Comparison of ENCODE assay signal across 1 cellular context in the genomic region with DNA sequence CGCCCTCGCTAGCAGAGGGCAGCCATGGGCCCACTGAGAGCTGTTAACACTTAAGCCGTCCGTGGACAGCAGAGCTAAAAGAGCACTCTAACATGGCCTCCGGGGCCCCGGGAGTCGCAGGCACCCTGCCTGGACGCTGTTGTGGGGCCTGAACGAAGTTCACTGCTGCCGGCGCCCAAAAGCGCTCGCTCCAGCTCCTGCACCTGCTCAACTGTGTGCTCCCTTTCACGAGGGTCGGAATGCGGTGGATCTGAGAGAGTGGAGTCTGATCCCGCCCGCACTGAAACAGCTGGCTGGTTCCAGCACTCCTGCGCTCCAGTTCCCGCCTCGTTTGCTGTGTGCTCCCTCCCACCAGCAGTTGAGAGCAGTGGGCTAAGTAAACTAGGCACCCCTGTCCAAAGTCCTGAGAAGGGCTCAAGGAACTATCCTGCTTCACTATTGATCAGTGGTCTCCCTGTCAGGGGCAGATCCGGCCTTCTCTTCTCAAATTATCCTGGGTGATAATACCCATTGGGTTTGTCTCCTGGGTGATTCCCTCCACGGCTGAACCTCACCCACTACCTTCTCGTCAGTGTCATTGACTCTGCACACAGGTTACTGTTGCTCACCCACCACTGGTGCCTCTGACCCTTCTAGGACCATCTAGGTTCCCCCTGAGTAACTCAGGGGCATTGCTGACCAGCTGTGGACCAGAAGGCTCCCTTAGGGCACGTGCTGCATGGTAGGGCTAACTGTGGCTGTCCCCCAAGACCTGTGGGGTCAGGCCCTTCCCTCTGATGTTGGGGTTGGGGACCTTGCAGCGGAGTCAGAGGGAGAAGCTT.
TF ChIP-seq lines count a peak whose summit lies in the region.

No MANE protein-coding gene starts in this region.

TF ChIP-seq in HepG2, 621 proteins besides CTCF, POLR2A, EP300 and RAD21 (continued from another document and continues in another):
- TF ChIP-seq ARNT2 (CRISPR knock-in tag; IDR thresholded peaks at IDR 0.05; ENCODE audit: low read depth) (no peak), SMYD3 (CRISPR knock-in tag; IDR thresholded peaks at IDR 0.05) (peak; percentile 51; the same call in 1 of the 2 replicates), RBM22 (optimal IDR thresholded peaks at IDR 0.05; ENCODE audit: low read length) (no peak), EED (CRISPR knock-in tag; IDR thresholded peaks at IDR 0.05) (peak; percentile 40; the same call in 1 of the 2 replicates), HDAC1 (CRISPR knock-in tag; IDR thresholded peaks at IDR 0.05) (peak; percentile 43; the same call in 1 of the 2 replicates), GATAD2A (CRISPR knock-in tag; IDR thresholded peaks at IDR 0.05) (peak; percentile 25; the same call in 1 of the 2 replicates), MEF2D (CRISPR knock-in tag; IDR thresholded peaks at IDR 0.05) (peak; percentile 44; the same call in 1 of the 2 replicates), SOX5 (CRISPR knock-in tag; IDR thresholded peaks at IDR 0.05; ENCODE audit: borderline replicate concordance) (no peak), ZSCAN20 (CRISPR knock-in tag; IDR thresholded peaks at IDR 0.05; ENCODE audit: borderline replicate concordance) (peak; percentile 65; the same call in 1 of the 2 replicates), JARID2 (CRISPR knock-in tag; IDR thresholded peaks at IDR 0.05; ENCODE audit: insufficient replicate concordance) (no peak), ZNF563 (CRISPR knock-in tag; IDR thresholded peaks at IDR 0.05) (peak; percentile 55; the same call in 1 of the 2 replicates), ZNF10 (CRISPR knock-in tag; IDR thresholded peaks at IDR 0.05; ENCODE audit: borderline replicate concordance, low read depth) (0 out of 2 replicates have a peak, but pooled peaks have one; percentile 13), FOXM1 (CRISPR knock-in tag; IDR thresholded peaks at IDR 0.05) (no peak; the same call in 1 of the 2 replicates), IRF2 (CRISPR knock-in tag; IDR thresholded peaks at IDR 0.05) (no peak), PITX1 (CRISPR knock-in tag; IDR thresholded peaks at IDR 0.05) (peak; percentile 75), ZNF724P (CRISPR knock-in tag; IDR thresholded peaks at IDR 0.05; ENCODE audit: borderline replicate concordance) (no peak), HDAC6 (IDR thresholded peaks at IDR 0.05; ENCODE audit: low read depth, low read length) (no peak), TSC22D2 (CRISPR knock-in tag; IDR thresholded peaks at IDR 0.05; ENCODE audit: borderline replicate concordance) (no peak), GATA4 (IDR thresholded peaks at IDR 0.05; ENCODE audit: borderline replicate concordance, low read depth) (no peak), ZBTB42 (CRISPR knock-in tag; IDR thresholded peaks at IDR 0.05) (peak; percentile 75; the same call in 1 of the 2 replicates), JUNB (CRISPR knock-in tag; IDR thresholded peaks at IDR 0.05; ENCODE audit: borderline replicate concordance) (no peak), HNRNPLL (IDR thresholded peaks at IDR 0.05; ENCODE audit: low read depth, low read length, poor library complexity, severe bottlenecking) (peak; percentile 73), ZNF335 (CRISPR knock-in tag; IDR thresholded peaks at IDR 0.05) (no peak), ZNF749 (CRISPR knock-in tag; IDR thresholded peaks at IDR 0.05; ENCODE audit: borderline replicate concordance) (no peak), BRD4 (CRISPR knock-in tag; IDR thresholded peaks at IDR 0.05) (no peak)
- TF ChIP-seq, protein P1, sequence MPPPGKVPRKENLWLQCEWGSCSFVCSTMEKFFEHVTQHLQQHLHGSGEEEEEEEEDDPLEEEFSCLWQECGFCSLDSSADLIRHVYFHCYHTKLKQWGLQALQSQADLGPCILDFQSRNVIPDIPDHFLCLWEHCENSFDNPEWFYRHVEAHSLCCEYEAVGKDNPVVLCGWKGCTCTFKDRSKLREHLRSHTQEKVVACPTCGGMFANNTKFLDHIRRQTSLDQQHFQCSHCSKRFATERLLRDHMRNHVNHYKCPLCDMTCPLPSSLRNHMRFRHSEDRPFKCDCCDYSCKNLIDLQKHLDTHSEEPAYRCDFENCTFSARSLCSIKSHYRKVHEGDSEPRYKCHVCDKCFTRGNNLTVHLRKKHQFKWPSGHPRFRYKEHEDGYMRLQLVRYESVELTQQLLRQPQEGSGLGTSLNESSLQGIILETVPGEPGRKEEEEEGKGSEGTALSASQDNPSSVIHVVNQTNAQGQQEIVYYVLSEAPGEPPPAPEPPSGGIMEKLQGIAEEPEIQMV (CRISPR knock-in tag; IDR thresholded peaks at IDR 0.05; ENCODE audit: low read depth): 0 out of 2 replicates have a peak, but pooled peaks have one; percentile 43
- TF ChIP-seq, protein P2, sequence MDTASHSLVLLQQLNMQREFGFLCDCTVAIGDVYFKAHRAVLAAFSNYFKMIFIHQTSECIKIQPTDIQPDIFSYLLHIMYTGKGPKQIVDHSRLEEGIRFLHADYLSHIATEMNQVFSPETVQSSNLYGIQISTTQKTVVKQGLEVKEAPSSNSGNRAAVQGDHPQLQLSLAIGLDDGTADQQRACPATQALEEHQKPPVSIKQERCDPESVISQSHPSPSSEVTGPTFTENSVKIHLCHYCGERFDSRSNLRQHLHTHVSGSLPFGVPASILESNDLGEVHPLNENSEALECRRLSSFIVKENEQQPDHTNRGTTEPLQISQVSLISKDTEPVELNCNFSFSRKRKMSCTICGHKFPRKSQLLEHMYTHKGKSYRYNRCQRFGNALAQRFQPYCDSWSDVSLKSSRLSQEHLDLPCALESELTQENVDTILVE (CRISPR knock-in tag; IDR thresholded peaks at IDR 0.05): no peak
- TF ChIP-seq, protein P3, sequence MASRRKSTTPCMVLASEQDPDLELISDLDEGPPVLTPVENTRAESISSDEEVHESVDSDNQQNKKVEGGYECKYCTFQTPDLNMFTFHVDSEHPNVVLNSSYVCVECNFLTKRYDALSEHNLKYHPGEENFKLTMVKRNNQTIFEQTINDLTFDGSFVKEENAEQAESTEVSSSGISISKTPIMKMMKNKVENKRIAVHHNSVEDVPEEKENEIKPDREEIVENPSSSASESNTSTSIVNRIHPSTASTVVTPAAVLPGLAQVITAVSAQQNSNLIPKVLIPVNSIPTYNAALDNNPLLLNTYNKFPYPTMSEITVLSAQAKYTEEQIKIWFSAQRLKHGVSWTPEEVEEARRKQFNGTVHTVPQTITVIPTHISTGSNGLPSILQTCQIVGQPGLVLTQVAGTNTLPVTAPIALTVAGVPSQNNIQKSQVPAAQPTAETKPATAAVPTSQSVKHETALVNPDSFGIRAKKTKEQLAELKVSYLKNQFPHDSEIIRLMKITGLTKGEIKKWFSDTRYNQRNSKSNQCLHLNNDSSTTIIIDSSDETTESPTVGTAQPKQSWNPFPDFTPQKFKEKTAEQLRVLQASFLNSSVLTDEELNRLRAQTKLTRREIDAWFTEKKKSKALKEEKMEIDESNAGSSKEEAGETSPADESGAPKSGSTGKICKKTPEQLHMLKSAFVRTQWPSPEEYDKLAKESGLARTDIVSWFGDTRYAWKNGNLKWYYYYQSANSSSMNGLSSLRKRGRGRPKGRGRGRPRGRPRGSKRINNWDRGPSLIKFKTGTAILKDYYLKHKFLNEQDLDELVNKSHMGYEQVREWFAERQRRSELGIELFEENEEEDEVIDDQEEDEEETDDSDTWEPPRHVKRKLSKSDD (CRISPR knock-in tag; IDR thresholded peaks at IDR 0.05; ENCODE audit: low read depth): peak; percentile 80; the same call in 1 of the 2 replicates
- TF ChIP-seq, protein P4, sequence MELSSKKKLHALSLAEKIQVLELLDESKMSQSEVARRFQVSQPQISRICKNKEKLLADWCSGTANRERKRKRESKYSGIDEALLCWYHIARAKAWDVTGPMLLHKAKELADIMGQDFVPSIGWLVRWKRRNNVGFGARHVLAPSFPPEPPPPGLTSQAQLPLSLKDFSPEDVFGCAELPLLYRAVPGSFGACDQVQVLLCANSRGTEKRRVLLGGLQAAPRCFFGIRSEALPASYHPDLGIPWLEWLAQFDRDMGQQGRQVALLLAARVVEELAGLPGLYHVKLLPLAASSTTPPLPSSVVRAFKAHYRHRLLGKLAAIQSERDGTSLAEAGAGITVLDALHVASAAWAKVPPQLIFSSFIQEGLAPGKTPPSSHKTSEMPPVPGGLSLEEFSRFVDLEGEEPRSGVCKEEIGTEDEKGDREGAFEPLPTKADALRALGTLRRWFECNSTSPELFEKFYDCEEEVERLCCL (CRISPR knock-in tag; IDR thresholded peaks at IDR 0.05; ENCODE audit: borderline replicate concordance): no peak
- TF ChIP-seq, protein P5, sequence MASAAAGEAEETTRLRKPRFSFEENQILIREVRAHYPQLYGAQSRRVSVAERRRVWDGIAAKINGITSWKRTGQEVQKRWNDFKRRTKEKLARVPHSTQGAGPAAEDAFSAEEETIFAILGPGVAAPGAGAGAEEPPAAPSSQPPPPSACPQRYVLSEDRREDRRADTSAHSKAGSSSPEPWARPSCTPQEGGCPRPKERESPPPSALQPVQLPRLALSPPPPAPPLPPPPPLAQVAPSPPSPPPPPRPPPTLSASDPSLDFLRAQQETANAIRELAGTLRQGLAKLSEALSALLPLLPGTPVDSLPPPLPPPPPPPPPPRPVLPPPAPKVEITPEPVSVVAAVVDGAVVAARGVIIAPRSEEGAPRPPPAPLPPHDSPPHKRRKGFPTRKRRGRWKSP (CRISPR knock-in tag; IDR thresholded peaks at IDR 0.05): peak; percentile 60; the same call in 1 of the 2 replicates
- TF ChIP-seq, protein P6, sequence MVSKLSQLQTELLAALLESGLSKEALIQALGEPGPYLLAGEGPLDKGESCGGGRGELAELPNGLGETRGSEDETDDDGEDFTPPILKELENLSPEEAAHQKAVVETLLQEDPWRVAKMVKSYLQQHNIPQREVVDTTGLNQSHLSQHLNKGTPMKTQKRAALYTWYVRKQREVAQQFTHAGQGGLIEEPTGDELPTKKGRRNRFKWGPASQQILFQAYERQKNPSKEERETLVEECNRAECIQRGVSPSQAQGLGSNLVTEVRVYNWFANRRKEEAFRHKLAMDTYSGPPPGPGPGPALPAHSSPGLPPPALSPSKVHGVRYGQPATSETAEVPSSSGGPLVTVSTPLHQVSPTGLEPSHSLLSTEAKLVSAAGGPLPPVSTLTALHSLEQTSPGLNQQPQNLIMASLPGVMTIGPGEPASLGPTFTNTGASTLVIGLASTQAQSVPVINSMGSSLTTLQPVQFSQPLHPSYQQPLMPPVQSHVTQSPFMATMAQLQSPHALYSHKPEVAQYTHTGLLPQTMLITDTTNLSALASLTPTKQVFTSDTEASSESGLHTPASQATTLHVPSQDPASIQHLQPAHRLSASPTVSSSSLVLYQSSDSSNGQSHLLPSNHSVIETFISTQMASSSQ (IDR thresholded peaks at IDR 0.05; ENCODE audit: low read depth): no peak
- TF ChIP-seq, protein P6 (CRISPR knock-in tag; IDR thresholded peaks at IDR 0.05; ENCODE audit: borderline replicate concordance): peak; percentile 22; the same call in 1 of the 2 replicates
- TF ChIP-seq, protein P7, sequence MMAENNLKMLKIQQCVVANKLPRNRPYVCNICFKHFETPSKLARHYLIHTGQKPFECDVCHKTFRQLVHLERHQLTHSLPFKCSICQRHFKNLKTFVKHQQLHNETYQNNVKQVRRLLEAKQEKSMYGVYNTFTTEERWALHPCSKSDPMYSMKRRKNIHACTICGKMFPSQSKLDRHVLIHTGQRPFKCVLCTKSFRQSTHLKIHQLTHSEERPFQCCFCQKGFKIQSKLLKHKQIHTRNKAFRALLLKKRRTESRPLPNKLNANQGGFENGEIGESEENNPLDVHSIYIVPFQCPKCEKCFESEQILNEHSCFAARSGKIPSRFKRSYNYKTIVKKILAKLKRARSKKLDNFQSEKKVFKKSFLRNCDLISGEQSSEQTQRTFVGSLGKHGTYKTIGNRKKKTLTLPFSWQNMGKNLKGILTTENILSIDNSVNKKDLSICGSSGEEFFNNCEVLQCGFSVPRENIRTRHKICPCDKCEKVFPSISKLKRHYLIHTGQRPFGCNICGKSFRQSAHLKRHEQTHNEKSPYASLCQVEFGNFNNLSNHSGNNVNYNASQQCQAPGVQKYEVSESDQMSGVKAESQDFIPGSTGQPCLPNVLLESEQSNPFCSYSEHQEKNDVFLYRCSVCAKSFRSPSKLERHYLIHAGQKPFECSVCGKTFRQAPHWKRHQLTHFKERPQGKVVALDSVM (CRISPR knock-in tag; IDR thresholded peaks at IDR 0.05): 0 out of 2 replicates have a peak, but pooled peaks have one; percentile 14
- TF ChIP-seq, protein P8, sequence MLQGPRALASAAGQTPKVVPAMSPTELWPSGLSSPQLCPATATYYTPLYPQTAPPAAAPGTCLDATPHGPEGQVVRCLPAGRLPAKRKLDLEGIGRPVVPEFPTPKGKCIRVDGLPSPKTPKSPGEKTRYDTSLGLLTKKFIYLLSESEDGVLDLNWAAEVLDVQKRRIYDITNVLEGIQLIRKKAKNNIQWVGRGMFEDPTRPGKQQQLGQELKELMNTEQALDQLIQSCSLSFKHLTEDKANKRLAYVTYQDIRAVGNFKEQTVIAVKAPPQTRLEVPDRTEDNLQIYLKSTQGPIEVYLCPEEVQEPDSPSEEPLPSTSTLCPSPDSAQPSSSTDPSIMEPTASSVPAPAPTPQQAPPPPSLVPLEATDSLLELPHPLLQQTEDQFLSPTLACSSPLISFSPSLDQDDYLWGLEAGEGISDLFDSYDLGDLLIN (CRISPR knock-in tag; IDR thresholded peaks at IDR 0.05; ENCODE audit: borderline replicate concordance): peak; percentile 37; the same call in 1 of the 2 replicates
- TF ChIP-seq, protein P9, sequence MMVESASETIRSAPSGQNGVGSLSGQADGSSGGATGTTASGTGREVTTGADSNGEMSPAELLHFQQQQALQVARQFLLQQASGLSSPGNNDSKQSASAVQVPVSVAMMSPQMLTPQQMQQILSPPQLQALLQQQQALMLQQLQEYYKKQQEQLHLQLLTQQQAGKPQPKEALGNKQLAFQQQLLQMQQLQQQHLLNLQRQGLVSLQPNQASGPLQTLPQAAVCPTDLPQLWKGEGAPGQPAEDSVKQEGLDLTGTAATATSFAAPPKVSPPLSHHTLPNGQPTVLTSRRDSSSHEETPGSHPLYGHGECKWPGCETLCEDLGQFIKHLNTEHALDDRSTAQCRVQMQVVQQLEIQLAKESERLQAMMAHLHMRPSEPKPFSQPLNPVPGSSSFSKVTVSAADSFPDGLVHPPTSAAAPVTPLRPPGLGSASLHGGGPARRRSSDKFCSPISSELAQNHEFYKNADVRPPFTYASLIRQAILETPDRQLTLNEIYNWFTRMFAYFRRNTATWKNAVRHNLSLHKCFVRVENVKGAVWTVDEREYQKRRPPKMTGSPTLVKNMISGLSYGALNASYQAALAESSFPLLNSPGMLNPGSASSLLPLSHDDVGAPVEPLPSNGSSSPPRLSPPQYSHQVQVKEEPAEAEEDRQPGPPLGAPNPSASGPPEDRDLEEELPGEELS (CRISPR knock-in tag; IDR thresholded peaks at IDR 0.05): 0 out of 2 replicates have a peak, but pooled peaks have one; percentile 21
